17 cellular contexts compared by ENCODE assay signal in genomic region chr7:148256433-148256832, GRCh38.
DNase-seq lines count a peak whose midpoint lies in the region; ATAC-seq and TF ChIP-seq lines count a peak whose summit lies in the region.
"Had no signal": no experiment of that assay in that cellular context is flagged by ENCODE, and none has a peak within 500 bp of the region (broad histone marks: within the 10 kb centered on the region; RNA-seq: fewer than 3 reads in every experiment).

No MANE protein-coding gene starts in this region.

- H3K27ac ChIP-seq in GM23338 (ENCODE audit: low read depth) (no peak overlapping the region), neural progenitor cell (no peak overlapping the region)
- H3K27ac ChIP-seq: BLaER1 had no signal

- ATAC-seq in GM18519 (IDR thresholded peaks at IDR 0.05; ENCODE audit: low FRiP score, unreplicated experiment) (peak; percentile 32), GM23338 (no peak), HG03565 (IDR thresholded peaks at IDR 0.05; ENCODE audit: unreplicated experiment) (peak; percentile 27), GM18517 (IDR thresholded peaks at IDR 0.05; ENCODE audit: unreplicated experiment) (no peak)
- ATAC-seq: GM12878 had no signal

- H3K27me3 Mint-ChIP-seq in GM23338 (ENCODE audit: insufficient read depth, low read depth, poor library complexity), result peaks cover 4% of the 10 kb centered on the region
- peaks cover 8% of the 10 kb centered on the region for H3K27me3 Mint-ChIP-seq in neural progenitor cell (ENCODE audit: insufficient read depth, low read depth)

- DNase-seq in GM23338 (ENCODE audit: low spot score) (no peak), neural progenitor cell (ENCODE audit: low spot score) (no peak), NCI-H187 (lab: John Stamatoyannopoulos, UW) (no peak)
- no peak for DNase-seq in effector CD8-positive, alpha-beta T cell (lab: John Stamatoyannopoulos, UW)
- DNase-seq: 8988T; AML-193; Caco-2; CD8-positive, alpha-beta memory T cell; IMR-90; Kasumi-1; KBM-7 had no signal

- H3K4me1 ChIP-seq in GM23338 (ENCODE audit: insufficient read depth) (no peaks in the 10 kb centered on the region), neural progenitor cell (no peaks in the 10 kb centered on the region)
- H3K4me1 ChIP-seq: BLaER1, Caco-2, HAP-1 had no signal

- H3K27ac Mint-ChIP-seq in GM23338 (no peak overlapping the region), neural progenitor cell (no peak overlapping the region)

- H4K20me1 ChIP-seq in GM23338 (replicated peaks; ENCODE audit: insufficient read depth) (no peaks in the 10 kb centered on the region), neural progenitor cell (ENCODE audit: low read depth) (no peaks in the 10 kb centered on the region)
- H4K20me1 ChIP-seq: BLaER1 had no signal

- no peak overlapping the region for H3K9ac ChIP-seq in neural progenitor cell
- H3K9ac ChIP-seq: BLaER1 had no signal

- TF ChIP-seq CTCF in GM23338 (conservative IDR thresholded peaks at IDR 0.05; ENCODE audit: low read depth in 2 of 2) (no peak), neural progenitor cell (IDR thresholded peaks at IDR 0.05) (no peak)

- no peaks in the 10 kb centered on the region for H3K9me2 ChIP-seq in GM23338 (ENCODE audit: insufficient read depth)

- H3K36me3 Mint-ChIP-seq in GM23338 (ENCODE audit: low read depth) (peaks cover 14% of the 10 kb centered on the region), neural progenitor cell (peaks cover 2% of the 10 kb centered on the region)
- H3K36me3 Mint-ChIP-seq: CD8-positive, alpha-beta memory T cell had no signal

- H3K4me2 ChIP-seq in GM23338, result no peak overlapping the region
- no peak overlapping the region for H3K4me2 ChIP-seq in neural progenitor cell
- H3K4me2 ChIP-seq: BLaER1 had no signal

- H3K36me3 ChIP-seq in GM23338 (ENCODE audit: insufficient read depth) (no peaks in the 10 kb centered on the region), neural progenitor cell (no peaks in the 10 kb centered on the region)
- H3K36me3 ChIP-seq: BLaER1, HAP-1 had no signal

- H2AFZ ChIP-seq in GM23338 (peak overlapping the region; percentile 56; the same call in 1 of the 2 replicates), neural progenitor cell (replicated peaks) (no peak overlapping the region)

- H3K27me3 ChIP-seq in GM23338 (ENCODE audit: insufficient read depth) (no peaks in the 10 kb centered on the region), neural progenitor cell (no peaks in the 10 kb centered on the region)
- H3K27me3 ChIP-seq: BLaER1 had no signal

- H3K4me1 Mint-ChIP-seq in GM23338 (no peaks in the 10 kb centered on the region), neural progenitor cell (no peaks in the 10 kb centered on the region)
- H3K4me1 Mint-ChIP-seq: CD8-positive, alpha-beta memory T cell had no signal

- H3K4me3 Mint-ChIP-seq in GM23338 (no peak overlapping the region), neural progenitor cell (peak overlapping the region; percentile 18)
- H3K4me3 Mint-ChIP-seq: CD8-positive, alpha-beta memory T cell had no signal

- peaks cover 31% of the 10 kb centered on the region for H3K9me3 Mint-ChIP-seq in GM23338
- H3K9me3 Mint-ChIP-seq in neural progenitor cell, result peaks cover 25% of the 10 kb centered on the region

- no peak overlapping the region for H3K4me3 ChIP-seq in GM23338
- no peak overlapping the region for H3K4me3 ChIP-seq in neural progenitor cell
- H3K4me3 ChIP-seq: BLaER1, GM12878, HAP-1 had no signal

- H3F3A ChIP-seq in GM23338 (replicated peaks; ENCODE audit: low read depth), result no peaks in the 10 kb centered on the region
- H3F3A ChIP-seq in neural progenitor cell (ENCODE audit: low read depth), result no peaks in the 10 kb centered on the region

- peaks cover 5% of the 10 kb centered on the region for H3K9me3 ChIP-seq in neural progenitor cell (ENCODE audit: low read depth)
- H3K9me3 ChIP-seq: HAP-1 had no signal

- no peaks in the 10 kb centered on the region for H3K79me2 ChIP-seq in GM23338 (replicated peaks; ENCODE audit: insufficient read depth)
- H3K79me2 ChIP-seq in neural progenitor cell (ENCODE audit: low read depth), result no peaks in the 10 kb centered on the region

TF ChIP-seq in GM23338, 12 proteins besides CTCF, POLR2A, EP300 and RAD21:
- TF ChIP-seq STAT1 (IDR thresholded peaks at IDR 0.05; ENCODE audit: unreplicated experiment) (no peak), EZH2 (IDR thresholded peaks at IDR 0.05; ENCODE audit: low read depth, unreplicated experiment) (no peak), JUNB (IDR thresholded peaks at IDR 0.05; ENCODE audit: unreplicated experiment) (no peak), POLR2AphosphoS5 (IDR thresholded peaks at IDR 0.05; ENCODE audit: low read depth) (no peak), ZNF331 (CRISPR knock-in tag; IDR thresholded peaks at IDR 0.05; ENCODE audit: low read depth) (no peak), ZNF462 (CRISPR knock-in tag; IDR thresholded peaks at IDR 0.05) (no peak), NANOG (IDR thresholded peaks at IDR 0.05; ENCODE audit: borderline replicate concordance) (no peak), CREB1 (CRISPR knock-in tag; IDR thresholded peaks at IDR 0.05; ENCODE audit: low read depth) (no peak), EZH2phosphoT487 (IDR thresholded peaks at IDR 0.05; ENCODE audit: unreplicated experiment) (no peak)
TF ChIP-seq in GM23338: peak in this region for 0.

Comparison
In these comparisons a context has a peak if more than half of its experiments do, and no peak if none do; other contexts are left out.
1. ATAC-seq: peak in GM18519 (single experiment) and HG03565 (single experiment); none in GM23338 (single experiment) and GM18517 (single experiment).